1 cellular context compared by ENCODE assay signal in the genomic region with DNA sequence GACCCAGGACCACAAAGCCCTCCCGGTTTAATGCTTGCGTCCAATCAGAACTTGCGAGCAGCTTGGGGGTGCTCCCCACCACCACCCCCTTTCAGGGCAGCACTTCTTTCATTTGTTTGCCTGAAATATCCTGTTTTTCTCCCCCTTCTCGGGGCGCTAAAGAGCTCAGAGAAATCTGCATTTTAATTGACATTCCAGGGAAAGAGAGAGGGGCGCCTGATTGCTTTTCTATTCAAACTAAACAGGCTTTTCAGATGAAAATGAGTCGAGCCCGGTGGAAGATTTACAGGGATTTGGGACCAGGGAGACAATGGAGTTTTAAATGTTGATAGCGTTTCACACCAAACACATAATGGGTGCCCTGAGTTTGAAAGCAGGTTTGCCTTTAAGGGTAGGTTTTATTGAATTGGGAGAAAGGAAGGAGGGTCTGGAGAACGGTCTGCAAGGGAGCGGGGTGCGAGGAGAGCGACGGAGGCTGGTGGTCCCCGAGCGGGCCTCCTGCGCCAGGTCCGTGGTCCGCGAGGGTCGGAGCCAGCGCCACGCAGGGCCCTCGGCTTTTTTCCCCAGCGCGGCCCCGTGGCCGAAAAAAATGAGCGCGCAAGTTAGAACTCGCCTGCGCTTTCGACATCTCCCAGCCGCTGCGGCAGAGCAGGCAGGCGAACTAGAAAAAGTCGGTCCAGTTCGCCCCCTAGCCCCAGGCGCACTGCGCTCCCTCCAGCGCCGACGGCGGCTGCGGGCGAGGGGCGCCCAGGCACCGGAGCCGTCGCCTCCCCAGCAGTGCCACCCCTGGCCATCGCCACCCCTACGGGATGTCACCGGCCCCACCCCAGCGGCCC.
TF ChIP-seq lines count a peak whose summit lies in the region.

No MANE protein-coding gene starts in this region.

TF ChIP-seq in HEK293, 187 proteins besides CTCF, POLR2A, EP300 and RAD21 (continued from another document):
- TF ChIP-seq ZNF660 (tag by site-specific recombination; IDR thresholded peaks at IDR 0.05) (peak; percentile 19; the same call in 1 of the 2 replicates), ZBTB48 (tag by site-specific recombination; IDR thresholded peaks at IDR 0.05) (peak; percentile 77), YY2 (tag by site-specific recombination; IDR thresholded peaks at IDR 0.05) (no peak), ZNF677 (tag by site-specific recombination; IDR thresholded peaks at IDR 0.05) (no peak), ZNF501 (tag by site-specific recombination; IDR thresholded peaks at IDR 0.05) (0 out of 2 replicates have a peak, but pooled peaks have one; percentile 3), ZBTB7A (tag by site-specific recombination; IDR thresholded peaks at IDR 0.05; ENCODE audit: low read depth) (no peak), BCL11A (tag by site-specific recombination; IDR thresholded peaks at IDR 0.05; ENCODE audit: low read depth) (peak; percentile 32; the same call in 1 of the 2 replicates), ZNF24 (tag by site-specific recombination; IDR thresholded peaks at IDR 0.05) (0 out of 2 replicates have a peak, but pooled peaks have one; percentile 14), ZNF175 (tag by site-specific recombination; IDR thresholded peaks at IDR 0.05) (no peak), ZNF2 (tag by site-specific recombination; IDR thresholded peaks at IDR 0.05) (no peak), ZNF830 (tag by site-specific recombination; IDR thresholded peaks at IDR 0.05; ENCODE audit: low read depth) (no peak), ZNF174 (tag by site-specific recombination; IDR thresholded peaks at IDR 0.05) (no peak), GLIS1 (tag by site-specific recombination; IDR thresholded peaks at IDR 0.05) (0 out of 2 replicates have a peak, but pooled peaks have one; percentile 25), ZXDB (tag by site-specific recombination; IDR thresholded peaks at IDR 0.05) (peak; percentile 4; the same call in 1 of the 2 replicates), ZNF114 (tag by site-specific recombination; IDR thresholded peaks at IDR 0.05) (no peak), KLF16 (tag by site-specific recombination; IDR thresholded peaks at IDR 0.05) (no peak), ZNF585B (tag by site-specific recombination; IDR thresholded peaks at IDR 0.05) (no peak), BCL11B (tag by site-specific recombination; IDR thresholded peaks at IDR 0.05; ENCODE audit: low read depth) (peak; percentile 59; the same call in 1 of the 2 replicates), ZSCAN16 (tag by site-specific recombination; IDR thresholded peaks at IDR 0.05) (no peak), KLF8 (tag by site-specific recombination; IDR thresholded peaks at IDR 0.05) (no peak), ZBTB8A (tag by site-specific recombination; IDR thresholded peaks at IDR 0.05) (no peak), ZNF223 (tag by site-specific recombination; IDR thresholded peaks at IDR 0.05) (0 out of 2 replicates have a peak, but pooled peaks have one; percentile 8), ZSCAN23 (tag by site-specific recombination; IDR thresholded peaks at IDR 0.05) (no peak), GFI1B (tag by site-specific recombination; IDR thresholded peaks at IDR 0.05) (no peak), ZNF555 (tag by site-specific recombination; conservative IDR thresholded peaks at IDR 0.05) (no peak), HOXC10 (CRISPR knock-in tag; IDR thresholded peaks at IDR 0.05) (no peak), ZNF610 (tag by site-specific recombination; IDR thresholded peaks at IDR 0.05; ENCODE audit: borderline replicate concordance) (0 out of 2 replicates have a peak, but pooled peaks have one; percentile 37)
- TF ChIP-seq, protein P1, sequence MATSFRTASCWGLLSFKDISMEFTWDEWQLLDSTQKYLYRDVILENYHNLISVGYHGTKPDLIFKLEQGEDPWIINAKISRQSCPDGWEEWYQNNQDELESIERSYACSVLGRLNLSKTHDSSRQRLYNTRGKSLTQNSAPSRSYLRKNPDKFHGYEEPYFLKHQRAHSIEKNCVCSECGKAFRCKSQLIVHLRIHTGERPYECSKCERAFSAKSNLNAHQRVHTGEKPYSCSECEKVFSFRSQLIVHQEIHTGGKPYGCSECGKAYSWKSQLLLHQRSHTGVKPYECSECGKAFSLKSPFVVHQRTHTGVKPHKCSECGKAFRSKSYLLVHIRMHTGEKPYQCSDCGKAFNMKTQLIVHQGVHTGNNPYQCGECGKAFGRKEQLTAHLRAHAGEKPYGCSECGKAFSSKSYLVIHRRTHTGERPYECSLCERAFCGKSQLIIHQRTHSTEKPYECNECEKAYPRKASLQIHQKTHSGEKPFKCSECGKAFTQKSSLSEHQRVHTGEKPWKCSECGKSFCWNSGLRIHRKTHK (tag by site-specific recombination; IDR thresholded peaks at IDR 0.05) = no peak
- TF ChIP-seq, protein P2, sequence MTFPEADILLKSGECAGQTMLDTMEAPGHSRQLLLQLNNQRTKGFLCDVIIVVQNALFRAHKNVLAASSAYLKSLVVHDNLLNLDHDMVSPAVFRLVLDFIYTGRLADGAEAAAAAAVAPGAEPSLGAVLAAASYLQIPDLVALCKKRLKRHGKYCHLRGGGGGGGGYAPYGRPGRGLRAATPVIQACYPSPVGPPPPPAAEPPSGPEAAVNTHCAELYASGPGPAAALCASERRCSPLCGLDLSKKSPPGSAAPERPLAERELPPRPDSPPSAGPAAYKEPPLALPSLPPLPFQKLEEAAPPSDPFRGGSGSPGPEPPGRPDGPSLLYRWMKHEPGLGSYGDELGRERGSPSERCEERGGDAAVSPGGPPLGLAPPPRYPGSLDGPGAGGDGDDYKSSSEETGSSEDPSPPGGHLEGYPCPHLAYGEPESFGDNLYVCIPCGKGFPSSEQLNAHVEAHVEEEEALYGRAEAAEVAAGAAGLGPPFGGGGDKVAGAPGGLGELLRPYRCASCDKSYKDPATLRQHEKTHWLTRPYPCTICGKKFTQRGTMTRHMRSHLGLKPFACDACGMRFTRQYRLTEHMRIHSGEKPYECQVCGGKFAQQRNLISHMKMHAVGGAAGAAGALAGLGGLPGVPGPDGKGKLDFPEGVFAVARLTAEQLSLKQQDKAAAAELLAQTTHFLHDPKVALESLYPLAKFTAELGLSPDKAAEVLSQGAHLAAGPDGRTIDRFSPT (tag by site-specific recombination; IDR thresholded peaks at IDR 0.05) = no peak; the same call in 1 of the 2 replicates
- TF ChIP-seq, protein P3, sequence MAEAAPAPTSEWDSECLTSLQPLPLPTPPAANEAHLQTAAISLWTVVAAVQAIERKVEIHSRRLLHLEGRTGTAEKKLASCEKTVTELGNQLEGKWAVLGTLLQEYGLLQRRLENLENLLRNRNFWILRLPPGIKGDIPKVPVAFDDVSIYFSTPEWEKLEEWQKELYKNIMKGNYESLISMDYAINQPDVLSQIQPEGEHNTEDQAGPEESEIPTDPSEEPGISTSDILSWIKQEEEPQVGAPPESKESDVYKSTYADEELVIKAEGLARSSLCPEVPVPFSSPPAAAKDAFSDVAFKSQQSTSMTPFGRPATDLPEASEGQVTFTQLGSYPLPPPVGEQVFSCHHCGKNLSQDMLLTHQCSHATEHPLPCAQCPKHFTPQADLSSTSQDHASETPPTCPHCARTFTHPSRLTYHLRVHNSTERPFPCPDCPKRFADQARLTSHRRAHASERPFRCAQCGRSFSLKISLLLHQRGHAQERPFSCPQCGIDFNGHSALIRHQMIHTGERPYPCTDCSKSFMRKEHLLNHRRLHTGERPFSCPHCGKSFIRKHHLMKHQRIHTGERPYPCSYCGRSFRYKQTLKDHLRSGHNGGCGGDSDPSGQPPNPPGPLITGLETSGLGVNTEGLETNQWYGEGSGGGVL (tag by site-specific recombination; IDR thresholded peaks at IDR 0.05) = peak; percentile 66
- TF ChIP-seq, protein P4, sequence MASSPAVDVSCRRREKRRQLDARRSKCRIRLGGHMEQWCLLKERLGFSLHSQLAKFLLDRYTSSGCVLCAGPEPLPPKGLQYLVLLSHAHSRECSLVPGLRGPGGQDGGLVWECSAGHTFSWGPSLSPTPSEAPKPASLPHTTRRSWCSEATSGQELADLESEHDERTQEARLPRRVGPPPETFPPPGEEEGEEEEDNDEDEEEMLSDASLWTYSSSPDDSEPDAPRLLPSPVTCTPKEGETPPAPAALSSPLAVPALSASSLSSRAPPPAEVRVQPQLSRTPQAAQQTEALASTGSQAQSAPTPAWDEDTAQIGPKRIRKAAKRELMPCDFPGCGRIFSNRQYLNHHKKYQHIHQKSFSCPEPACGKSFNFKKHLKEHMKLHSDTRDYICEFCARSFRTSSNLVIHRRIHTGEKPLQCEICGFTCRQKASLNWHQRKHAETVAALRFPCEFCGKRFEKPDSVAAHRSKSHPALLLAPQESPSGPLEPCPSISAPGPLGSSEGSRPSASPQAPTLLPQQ (tag by site-specific recombination; IDR thresholded peaks at IDR 0.05) = 0 out of 2 replicates have a peak, but pooled peaks have one; percentile 37
- TF ChIP-seq, protein P5, sequence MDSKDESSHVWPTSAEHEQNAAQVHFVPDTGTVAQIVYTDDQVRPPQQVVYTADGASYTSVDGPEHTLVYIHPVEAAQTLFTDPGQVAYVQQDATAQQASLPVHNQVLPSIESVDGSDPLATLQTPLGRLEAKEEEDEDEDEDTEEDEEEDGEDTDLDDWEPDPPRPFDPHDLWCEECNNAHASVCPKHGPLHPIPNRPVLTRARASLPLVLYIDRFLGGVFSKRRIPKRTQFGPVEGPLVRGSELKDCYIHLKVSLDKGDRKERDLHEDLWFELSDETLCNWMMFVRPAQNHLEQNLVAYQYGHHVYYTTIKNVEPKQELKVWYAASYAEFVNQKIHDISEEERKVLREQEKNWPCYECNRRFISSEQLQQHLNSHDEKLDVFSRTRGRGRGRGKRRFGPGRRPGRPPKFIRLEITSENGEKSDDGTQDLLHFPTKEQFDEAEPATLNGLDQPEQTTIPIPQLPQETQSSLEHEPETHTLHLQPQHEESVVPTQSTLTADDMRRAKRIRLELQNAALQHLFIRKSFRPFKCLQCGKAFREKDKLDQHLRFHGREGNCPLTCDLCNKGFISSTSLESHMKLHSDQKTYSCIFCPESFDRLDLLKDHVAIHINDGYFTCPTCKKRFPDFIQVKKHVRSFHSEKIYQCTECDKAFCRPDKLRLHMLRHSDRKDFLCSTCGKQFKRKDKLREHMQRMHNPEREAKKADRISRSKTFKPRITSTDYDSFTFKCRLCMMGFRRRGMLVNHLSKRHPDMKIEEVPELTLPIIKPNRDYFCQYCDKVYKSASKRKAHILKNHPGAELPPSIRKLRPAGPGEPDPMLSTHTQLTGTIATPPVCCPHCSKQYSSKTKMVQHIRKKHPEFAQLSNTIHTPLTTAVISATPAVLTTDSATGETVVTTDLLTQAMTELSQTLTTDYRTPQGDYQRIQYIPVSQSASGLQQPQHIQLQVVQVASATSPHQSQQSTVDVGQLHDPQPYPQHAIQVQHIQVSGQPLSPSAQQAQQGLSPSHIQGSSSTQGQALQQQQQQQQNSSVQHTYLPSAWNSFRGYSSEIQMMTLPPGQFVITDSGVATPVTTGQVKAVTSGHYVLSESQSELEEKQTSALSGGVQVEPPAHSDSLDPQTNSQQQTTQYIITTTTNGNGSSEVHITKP (tag by site-specific recombination; IDR thresholded peaks at IDR 0.05) = peak; percentile 63
- TF ChIP-seq, protein P6, sequence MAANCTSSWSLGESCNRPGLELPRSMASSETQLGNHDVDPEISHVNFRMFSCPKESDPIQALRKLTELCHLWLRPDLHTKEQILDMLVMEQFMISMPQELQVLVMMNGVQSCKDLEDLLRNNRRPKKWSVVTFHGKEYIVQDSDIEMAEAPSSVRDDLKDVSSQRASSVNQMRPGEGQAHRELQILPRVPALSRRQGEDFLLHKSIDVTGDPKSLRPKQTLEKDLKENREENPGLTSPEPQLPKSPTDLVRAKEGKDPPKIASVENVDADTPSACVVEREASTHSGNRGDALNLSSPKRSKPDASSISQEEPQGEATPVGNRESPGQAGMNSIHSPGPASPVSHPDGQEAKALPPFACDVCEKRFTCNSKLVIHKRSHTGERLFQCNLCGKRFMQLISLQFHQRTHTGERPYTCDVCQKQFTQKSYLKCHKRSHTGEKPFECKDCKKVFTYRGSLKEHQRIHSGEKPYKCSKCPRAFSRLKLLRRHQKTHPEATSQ (tag by site-specific recombination; IDR thresholded peaks at IDR 0.05) = no peak
- TF ChIP-seq, protein P7, sequence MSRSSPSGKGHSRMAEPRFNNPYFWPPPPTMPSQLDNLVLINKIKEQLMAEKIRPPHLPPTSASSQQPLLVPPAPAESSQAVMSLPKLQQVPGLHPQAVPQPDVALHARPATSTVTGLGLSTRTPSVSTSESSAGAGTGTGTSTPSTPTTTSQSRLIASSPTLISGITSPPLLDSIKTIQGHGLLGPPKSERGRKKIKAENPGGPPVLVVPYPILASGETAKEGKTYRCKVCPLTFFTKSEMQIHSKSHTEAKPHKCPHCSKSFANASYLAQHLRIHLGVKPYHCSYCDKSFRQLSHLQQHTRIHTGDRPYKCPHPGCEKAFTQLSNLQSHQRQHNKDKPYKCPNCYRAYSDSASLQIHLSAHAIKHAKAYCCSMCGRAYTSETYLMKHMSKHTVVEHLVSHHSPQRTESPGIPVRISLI (tag by site-specific recombination; IDR thresholded peaks at IDR 0.05) = peak; percentile 97
TF ChIP-seq in HEK293: peak in this region for 22.
